Comparison of ENCODE assay signal across 16 cellular contexts in the genomic region with DNA sequence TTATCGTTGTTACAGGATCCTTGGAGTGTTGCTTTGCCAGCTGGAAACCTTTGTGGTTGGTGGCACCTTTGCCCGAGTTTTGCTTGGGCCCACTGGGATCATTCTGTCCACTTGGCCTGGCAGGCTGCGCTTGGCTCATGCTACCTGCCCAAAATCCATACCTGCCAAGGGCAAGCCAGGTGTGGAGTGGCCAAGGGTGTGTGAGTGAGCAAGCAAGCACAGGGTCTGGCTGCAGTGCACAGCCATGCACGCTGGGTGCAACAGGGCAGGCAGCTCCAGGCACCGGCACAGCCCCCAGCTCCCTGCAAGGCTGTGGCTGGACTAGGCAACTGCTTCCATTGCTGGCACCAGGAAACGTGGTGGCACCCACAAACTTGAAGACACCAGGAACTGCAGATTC.
DNase-seq lines count a peak whose midpoint lies in the region; ATAC-seq, FAIRE-seq and TF ChIP-seq lines count a peak whose summit lies in the region.
"Had no signal": no experiment of that assay in that cellular context is flagged by ENCODE, and none has a peak within 500 bp of the region (broad histone marks: within the 10 kb centered on the region; RNA-seq: fewer than 3 reads in every experiment).

No MANE protein-coding gene starts in this region.

- no peak for ATAC-seq in Right ventricle myocardium inferior
- ATAC-seq in left cardiac atrium, result no peak
- ATAC-seq in left lobe of liver, result peak; percentile 91
- ATAC-seq in gastroesophageal sphincter, result no peak
- ATAC-seq in GM19035 (IDR thresholded peaks at IDR 0.05; ENCODE audit: unreplicated experiment), result no peak

- no peaks in the 10 kb centered on the region for H3K4me1 ChIP-seq in neural progenitor cell
- H3K4me1 ChIP-seq in gastroesophageal sphincter, result no peaks in the 10 kb centered on the region
- H3K4me1 ChIP-seq: BLaER1 had no signal

- no peak for TF ChIP-seq EP300 in gastroesophageal sphincter (IDR thresholded peaks at IDR 0.05)

- H3K36me3 Mint-ChIP-seq in neural progenitor cell, result no peaks in the 10 kb centered on the region
- H3K36me3 Mint-ChIP-seq: CD8-positive, alpha-beta memory T cell had no signal

- no peaks in the 10 kb centered on the region for H4K20me1 ChIP-seq in neural progenitor cell (ENCODE audit: low read depth)
- H4K20me1 ChIP-seq: BLaER1 had no signal

- H3K9me3 ChIP-seq in neural progenitor cell (ENCODE audit: low read depth) (no peaks in the 10 kb centered on the region), gastroesophageal sphincter (no peaks in the 10 kb centered on the region)
- H3K9me3 ChIP-seq: Caco-2 had no signal

- no peak overlapping the region for H3K27ac Mint-ChIP-seq in neural progenitor cell
- H3K27ac Mint-ChIP-seq: CD8-positive, alpha-beta memory T cell; HFFc6 had no signal

- TF ChIP-seq CTCF in neural progenitor cell (IDR thresholded peaks at IDR 0.05), result no peak
- TF ChIP-seq CTCF in gastroesophageal sphincter (IDR thresholded peaks at IDR 0.05), result no peak

- no peaks in the 10 kb centered on the region for H3K27me3 ChIP-seq in neural progenitor cell
- no peaks in the 10 kb centered on the region for H3K27me3 ChIP-seq in gastroesophageal sphincter
- H3K27me3 ChIP-seq: BLaER1 had no signal

- no peaks in the 10 kb centered on the region for H3K27me3 Mint-ChIP-seq in neural progenitor cell (ENCODE audit: insufficient read depth, low read depth)

- H3K9me3 Mint-ChIP-seq in neural progenitor cell, result peaks cover 29% of the 10 kb centered on the region
- H3K9me3 Mint-ChIP-seq: HFFc6 had no signal

- no peak overlapping the region for H3K27ac ChIP-seq in neural progenitor cell
- H3K27ac ChIP-seq in gastroesophageal sphincter, result no peak overlapping the region
- H3K27ac ChIP-seq: BLaER1 had no signal

- peak; percentile 62 for DNase-seq in Right ventricle myocardium inferior (ENCODE audit: missing footprints)
- DNase-seq in left cardiac atrium, result no peak
- DNase-seq in left lobe of liver (ENCODE audit: low spot score), result peak; percentile 64
- DNase-seq in neural progenitor cell (ENCODE audit: low spot score), result no peak
- no peak for DNase-seq in urothelium cell line (ENCODE audit: low spot score)
- DNase-seq in G401 (ENCODE audit: low spot score), result no peak
- DNase-seq: 8988T; AML-193; Caco-2; CD8-positive, alpha-beta memory T cell; DND-41; HCEC 1CT; HFFc6 had no signal

- H3K36me3 ChIP-seq in neural progenitor cell, result no peaks in the 10 kb centered on the region
- no peaks in the 10 kb centered on the region for H3K36me3 ChIP-seq in gastroesophageal sphincter
- H3K36me3 ChIP-seq: BLaER1 had no signal

- no peaks in the 10 kb centered on the region for H3F3A ChIP-seq in neural progenitor cell (ENCODE audit: low read depth)

- WGBS in gastroesophageal sphincter (ENCODE audit: low coverage in 1 of 2), 2 donors, result 83 to 90% methylated on average over 2 to 3 of the region's 6 CpGs

- no peak overlapping the region for H3K9ac ChIP-seq in neural progenitor cell
- H3K9ac ChIP-seq: BLaER1 had no signal

- peak; percentile 58 for FAIRE-seq in urothelium cell line (lab: Jason Lieb, UNC)

- no peaks in the 10 kb centered on the region for H3K4me1 Mint-ChIP-seq in neural progenitor cell

- intact Hi-C loops in Right ventricle myocardium inferior (cut with DNase I) (no loop called here), left cardiac atrium (cut with DNase I) (no loop called here)

- no peaks in the 10 kb centered on the region for H3K79me2 ChIP-seq in neural progenitor cell (ENCODE audit: low read depth)

- no peak overlapping the region for H3K4me2 ChIP-seq in neural progenitor cell
- H3K4me2 ChIP-seq: BLaER1 had no signal

- H3K4me3 ChIP-seq in neural progenitor cell (no peak overlapping the region), gastroesophageal sphincter (no peak overlapping the region)
- H3K4me3 ChIP-seq: BLaER1 had no signal

- TF ChIP-seq POLR2A in gastroesophageal sphincter (IDR thresholded peaks at IDR 0.05), result no peak

- H3K4me3 Mint-ChIP-seq in neural progenitor cell, result no peak overlapping the region
- H3K4me3 Mint-ChIP-seq: CD8-positive, alpha-beta memory T cell; HFFc6 had no signal

- in situ Hi-C loops in G401 (cut with HindIII; ENCODE audit: low sequenced_read_pairs), result no loop called here

- H2AFZ ChIP-seq in neural progenitor cell (replicated peaks), result peak overlapping the region; percentile 17

Comparison
In these comparisons a context has a peak if more than half of its experiments do, and no peak if none do; other contexts are left out.
1. DNase-seq: peak in Right ventricle myocardium inferior (single experiment) and left lobe of liver (single experiment); none in left cardiac atrium (single experiment), neural progenitor cell (single experiment), urothelium cell line (single experiment) and G401 (single experiment).